8 cellular contexts compared by ENCODE assay signal in genomic region chr17:61139219-61139618, GRCh38.
A peak's percentile ranks its signal among the peaks of the same experiment; 100 is the strongest.
DNase-seq lines count a peak whose midpoint lies in the region; ATAC-seq and TF ChIP-seq lines count a peak whose summit lies in the region.

No MANE protein-coding gene starts in this region.

- 62 to 72% methylated on average over 4 of the region's 4 CpGs for WGBS in testis, 2 donors

- H3K27ac ChIP-seq in Peyer's patch (peak overlapping the region in 1 of 4 donors; percentile 57), testis (no peak overlapping the region)

- H3K4me1 ChIP-seq in Peyer's patch (peaks cover 0 to 6% (median 2%) of the 10 kb centered on the region in 4 donors), testis (no peaks in the 10 kb centered on the region)

- TF ChIP-seq POLR2A in Peyer's patch (IDR thresholded peaks at IDR 0.05) (no peak), testis (IDR thresholded peaks at IDR 0.05) (no peak)

- peak in 2 of 3 donors; percentile 81 to 82 for DNase-seq in Peyer's patch
- DNase-seq in activated gamma-delta T cell treated with anti-CD3 and anti-CD28 coated beads, Interleukin-2, amount 50 U/mL, for 16 hours (ENCODE audit: low read depth) = peak; percentile 12
- peak; percentile 19 for DNase-seq in mucosa of gallbladder (ENCODE audit: low spot score)
- no peak for DNase-seq in testis
- DNase-seq in HuH-7.5 (ENCODE audit: low spot score) = no peak
- no peak for DNase-seq in superior temporal gyrus (ENCODE audit: extremely low spot score)

- H3K9me3 ChIP-seq in Peyer's patch (no peaks in the 10 kb centered on the region), testis (no peaks in the 10 kb centered on the region)

- H3K36me3 ChIP-seq in Peyer's patch (no peaks in the 10 kb centered on the region), testis (ENCODE audit: low read depth, missing control alignments) (no peaks in the 10 kb centered on the region)

- H3K4me3 ChIP-seq in Peyer's patch (no peak overlapping the region), testis (no peak overlapping the region)

- H3K27me3 ChIP-seq in Peyer's patch (no peaks in the 10 kb centered on the region), testis (no peaks in the 10 kb centered on the region)

- intact Hi-C loops in testis (cut with DNase I; ENCODE audit: low total_unique reads) = no loop called here

- ATAC-seq in GM18517 (IDR thresholded peaks at IDR 0.05; ENCODE audit: unreplicated experiment) (peak; percentile 96), HG02973 (IDR thresholded peaks at IDR 0.05; ENCODE audit: unreplicated experiment) (peak; percentile 92)

- TF ChIP-seq CTCF in Peyer's patch (IDR thresholded peaks at IDR 0.05) (no peak), testis (IDR thresholded peaks at IDR 0.05) (no peak)

Comparison
In these comparisons a context has a peak if more than half of its experiments do, and no peak if none do; other contexts are left out.
1. DNase-seq: peak in Peyer's patch (2 of 3), activated gamma-delta T cell treated with anti-CD3 and anti-CD28 coated beads, Interleukin-2, amount 50 U/mL, for 16 hours (single experiment) and mucosa of gallbladder (single experiment); none in testis (single experiment), HuH-7.5 (single experiment) and superior temporal gyrus (single experiment).